23 cellular contexts compared by ENCODE assay signal in genomic region chr10:22579826-22580225, GRCh38.
"Had no signal": no experiment of that assay in that cellular context is flagged by ENCODE, and none has a peak within 500 bp of the region (broad histone marks: within the 10 kb centered on the region; RNA-seq: fewer than 3 reads in every experiment).

No MANE protein-coding gene starts in this region.

- H3K27ac ChIP-seq: coronary artery, esophagus muscularis mucosa, gastroesophageal sphincter, heart left ventricle, left ventricle myocardium inferior, ovary, psoas muscle, stomach, testis, upper lobe of left lung had no signal

- H3K27ac Mint-ChIP-seq: brain had no signal

- H3K4me3 ChIP-seq: coronary artery, esophagus muscularis mucosa, gastroesophageal sphincter, heart left ventricle, left ventricle myocardium inferior, ovary, psoas muscle, stomach, testis, upper lobe of left lung had no signal

- H3K4me1 Mint-ChIP-seq: brain had no signal

- ATAC-seq: activated CD4-positive, CD25-positive, alpha-beta regulatory T cell treated with anti-CD3 and anti-CD28 coated beads, Interleukin-2, amount 50 U/mL, for 24 hours; activated CD8-positive, alpha-beta memory T cell treated with anti-CD3 and anti-CD28 coated beads, Interleukin-2, amount 10 ng/mL, durations not matched to agents 7 days and 5 days; gastroesophageal sphincter; heart left ventricle; right cardiac atrium had no signal

- H3K27me3 ChIP-seq: esophagus muscularis mucosa, gastroesophageal sphincter, heart left ventricle, ovary, stomach, testis, upper lobe of left lung had no signal

- DNase-seq: activated CD4-positive, alpha-beta T cell treated with anti-CD3 and anti-CD28 coated beads, Interleukin-2, amount 50 U/mL, for 48 hours; activated CD8-positive, alpha-beta memory T cell treated with anti-CD3 and anti-CD28 coated beads, Interleukin-2, amount 10 ng/mL, durations not matched to agents 7 days and 5 days; anterior cingulate cortex; central memory CD4-positive, alpha-beta T cell; effector CD4-positive, alpha-beta T cell; heart left ventricle; kidney glomerular epithelial cell; left ventricle myocardium inferior; mammary epithelial cell; ovary; psoas muscle; right cardiac atrium; stimulated activated CD4-positive, alpha-beta T cell treated with anti-CD3 and anti-CD28 coated beads, Interleukin-2, amount 100 ng/mL, for 24 hours; stomach; T-helper 1 cell; T1000; testis; upper lobe of left lung had no signal

- H3K4me1 ChIP-seq: esophagus muscularis mucosa, gastroesophageal sphincter, heart left ventricle, left ventricle myocardium inferior, stomach, testis had no signal

- H3K4me3 Mint-ChIP-seq: activated CD8-positive, alpha-beta memory T cell treated with anti-CD3 and anti-CD28 coated beads, Interleukin-2, amount 10 ng/mL, durations not matched to agents 7 days and 5 days; brain had no signal

- H3K27me3 Mint-ChIP-seq: activated CD8-positive, alpha-beta memory T cell treated with anti-CD3 and anti-CD28 coated beads, Interleukin-2, amount 10 ng/mL, durations not matched to agents 7 days and 5 days; brain had no signal

- H3K9me3 ChIP-seq: esophagus muscularis mucosa, gastroesophageal sphincter, heart left ventricle, left ventricle myocardium inferior, ovary, psoas muscle, stomach, testis, upper lobe of left lung had no signal

- H3K36me3 ChIP-seq: ovary had no signal
